Comparison of ENCODE assay signal across 1 cellular context in the genomic region with DNA sequence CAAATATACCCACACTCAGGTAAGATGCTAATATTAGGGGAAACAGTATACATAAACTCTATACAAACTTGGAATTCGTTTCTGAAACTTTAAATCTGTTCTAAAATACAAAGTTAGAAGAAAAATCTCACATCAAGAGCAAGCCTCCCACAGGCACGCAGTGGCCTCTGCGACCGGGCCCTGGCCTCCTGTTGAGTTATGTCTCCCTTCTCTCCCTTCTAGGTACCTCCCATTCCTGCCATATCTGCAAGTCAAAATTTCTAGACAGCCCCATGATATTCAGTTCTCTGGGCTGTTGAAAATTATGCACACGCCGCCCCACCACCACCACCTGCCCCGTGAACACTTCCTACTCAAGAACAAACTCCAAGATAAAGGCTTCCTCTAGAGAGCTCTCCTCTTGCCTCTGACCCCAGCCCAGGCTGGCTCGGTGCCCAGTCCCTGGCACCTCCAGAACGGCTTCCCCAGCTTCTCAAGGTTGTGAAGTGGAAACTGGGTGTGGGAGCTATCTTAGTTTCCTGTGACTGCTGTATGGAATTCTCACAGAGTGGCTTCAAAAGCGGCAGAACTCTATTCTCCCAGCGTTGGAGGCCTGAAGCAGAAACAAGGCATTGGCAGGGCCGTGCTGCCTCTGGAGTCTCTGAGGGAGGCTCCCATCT.
TF ChIP-seq lines count a peak whose summit lies in the region.

No MANE protein-coding gene starts in this region.

TF ChIP-seq in HepG2, 621 proteins besides CTCF, POLR2A, EP300 and RAD21:
- TF ChIP-seq, protein P1, sequence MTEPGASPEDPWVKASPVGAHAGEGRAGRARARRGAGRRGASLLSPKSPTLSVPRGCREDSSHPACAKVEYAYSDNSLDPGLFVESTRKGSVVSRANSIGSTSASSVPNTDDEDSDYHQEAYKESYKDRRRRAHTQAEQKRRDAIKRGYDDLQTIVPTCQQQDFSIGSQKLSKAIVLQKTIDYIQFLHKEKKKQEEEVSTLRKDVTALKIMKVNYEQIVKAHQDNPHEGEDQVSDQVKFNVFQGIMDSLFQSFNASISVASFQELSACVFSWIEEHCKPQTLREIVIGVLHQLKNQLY (CRISPR knock-in tag; IDR thresholded peaks at IDR 0.05) = no peak
- TF ChIP-seq ZMAT3 (CRISPR knock-in tag; conservative IDR thresholded peaks at IDR 0.05) (no peak), ZNF451 (CRISPR knock-in tag; IDR thresholded peaks at IDR 0.05) (no peak), ZNF768 (CRISPR knock-in tag; IDR thresholded peaks at IDR 0.05) (no peak), TAF1 (CRISPR knock-in tag; IDR thresholded peaks at IDR 0.05) (no peak), EEA1 (CRISPR knock-in tag; IDR thresholded peaks at IDR 0.05; ENCODE audit: borderline replicate concordance) (no peak), SP5 (CRISPR knock-in tag; IDR thresholded peaks at IDR 0.05; ENCODE audit: borderline replicate concordance, low read depth) (no peak), SUZ12 (IDR thresholded peaks at IDR 0.05; ENCODE audit: low read depth, low read length) (no peak), ZNF234 (CRISPR knock-in tag; conservative IDR thresholded peaks at IDR 0.05) (no peak), KLF9 (CRISPR knock-in tag; IDR thresholded peaks at IDR 0.05; ENCODE audit: low read depth) (no peak), ZNF83 (CRISPR knock-in tag; IDR thresholded peaks at IDR 0.05; ENCODE audit: borderline replicate concordance) (no peak), ZBTB7A (CRISPR knock-in tag; IDR thresholded peaks at IDR 0.05) (no peak)
- TF ChIP-seq, protein P2, sequence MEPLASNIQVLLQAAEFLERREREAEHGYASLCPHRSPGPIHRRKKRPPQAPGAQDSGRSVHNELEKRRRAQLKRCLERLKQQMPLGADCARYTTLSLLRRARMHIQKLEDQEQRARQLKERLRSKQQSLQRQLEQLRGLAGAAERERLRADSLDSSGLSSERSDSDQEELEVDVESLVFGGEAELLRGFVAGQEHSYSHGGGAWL (CRISPR knock-in tag; IDR thresholded peaks at IDR 0.05) = no peak
- TF ChIP-seq, protein P3, sequence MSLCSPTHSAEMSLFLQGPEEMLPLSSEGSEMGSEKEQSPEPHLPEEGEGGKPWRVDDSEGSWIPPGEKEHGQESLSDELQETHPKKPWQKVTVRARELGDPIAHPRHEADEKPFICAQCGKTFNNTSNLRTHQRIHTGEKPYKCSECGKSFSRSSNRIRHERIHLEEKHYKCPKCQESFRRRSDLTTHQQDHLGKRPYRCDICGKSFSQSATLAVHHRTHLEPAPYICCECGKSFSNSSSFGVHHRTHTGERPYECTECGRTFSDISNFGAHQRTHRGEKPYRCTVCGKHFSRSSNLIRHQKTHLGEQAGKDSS (CRISPR knock-in tag; IDR thresholded peaks at IDR 0.05; ENCODE audit: borderline replicate concordance, low read depth) = no peak
